8 cellular contexts compared by ENCODE assay signal in the genomic region with DNA sequence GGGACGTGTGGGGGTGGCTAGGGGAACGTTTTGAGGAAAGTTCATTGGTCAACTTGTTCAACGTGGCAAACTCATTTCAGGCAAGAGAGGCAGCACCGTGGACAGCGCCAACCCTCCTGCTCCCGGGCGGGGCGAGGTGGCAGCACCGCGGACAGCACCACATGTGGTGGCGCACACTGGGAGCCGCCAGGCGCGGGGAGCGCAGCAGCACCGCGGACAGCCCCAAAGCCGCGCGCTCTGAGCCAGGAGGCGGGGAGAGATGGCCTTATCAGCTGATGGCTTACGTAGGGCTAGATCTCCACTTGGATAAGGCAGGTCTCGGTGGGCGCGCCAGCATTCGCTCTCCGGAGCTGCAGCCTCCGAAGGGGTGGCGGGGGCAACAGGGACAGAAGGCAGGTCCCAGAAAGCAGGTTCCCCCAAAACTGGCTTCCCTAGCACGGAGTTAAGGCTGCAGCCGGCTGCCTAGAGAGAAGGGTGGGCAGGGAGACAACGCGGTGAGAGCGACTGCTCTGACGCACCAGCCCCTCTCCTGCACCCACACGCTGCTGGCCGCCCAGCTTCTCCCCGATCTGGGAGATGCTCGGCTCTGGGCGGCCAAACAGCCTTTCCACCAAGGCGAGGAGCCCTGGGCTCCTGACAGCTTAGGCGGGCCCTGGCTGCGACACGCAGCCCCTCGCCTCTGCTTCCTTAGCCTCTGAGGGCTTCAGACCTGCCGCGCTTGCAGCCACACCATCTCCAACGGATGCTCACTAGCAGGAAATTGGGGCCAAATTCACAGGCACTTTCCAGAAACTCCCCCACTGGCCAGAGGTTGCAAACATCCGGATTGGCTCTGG. TPM values are rescaled to one million over a fixed set of nuclear protein-coding genes. Genes with fewer than 3 reads are reported as not detected.
DNase-seq lines count a peak whose midpoint lies in the region; ATAC-seq and TF ChIP-seq lines count a peak whose summit lies in the region.

TSS of gene HTR5A (plus strand) at position 333 of the 836 bp plus-strand sequence. CDS start 576 bp downstream, outside the sequence.

- no peak within 1 kb of the TSS for H3K27ac ChIP-seq in BLaER1 treated with 17β-estradiol and CSF1 and Interleukin-3, amounts not matched to agents 10 nM and 100 nM
- H3K27ac ChIP-seq in SK-N-SH (ENCODE audit: low read depth in 2 of 2, low read length in 1 of 2) = no peak within 1 kb of the TSS

- WGBS in SK-N-SH (ENCODE audit: low lambda C conversion rate) = 2% methylated on average over 27 of the region's 49 CpGs

- no peak for TF ChIP-seq RAD21 in SK-N-SH (IDR thresholded peaks at IDR 0.05; ENCODE audit: low read length)

- TF ChIP-seq EP300 in SK-N-SH (IDR thresholded peaks at IDR 0.05; ENCODE audit: borderline replicate concordance in 1 of 2, low read depth in 1 of 2, low read length in 1 of 2) = no peak

- H3K27ac Mint-ChIP-seq in activated naive CD8-positive, alpha-beta T cell treated with anti-CD3 and anti-CD28 coated beads for 36 hours = no peak within 1 kb of the TSS
- peak within 1 kb of the TSS; percentile 24 for H3K27ac Mint-ChIP-seq in progenitor cell of endocrine pancreas

- no peaks in the 10 kb centered on the region for H3K36me3 Mint-ChIP-seq in activated naive CD8-positive, alpha-beta T cell treated with anti-CD3 and anti-CD28 coated beads for 36 hours
- H3K36me3 Mint-ChIP-seq in progenitor cell of endocrine pancreas (ENCODE audit: insufficient read depth) = no peaks in the 10 kb centered on the region

- no peak within 1 kb of the TSS for H2AFZ ChIP-seq in SK-N-SH (ENCODE audit: low read depth)

- H3K9me3 ChIP-seq in BLaER1 treated with 17β-estradiol and CSF1 and Interleukin-3, amounts not matched to agents 10 nM and 100 nM (replicated peaks in 1 of 11) = no peaks in the 10 kb centered on the region
- no peaks in the 10 kb centered on the region for H3K9me3 ChIP-seq in SK-N-SH

- H3K9ac ChIP-seq in BLaER1 treated with 17β-estradiol and CSF1 and Interleukin-3, amounts not matched to agents 10 nM and 100 nM = no peak within 1 kb of the TSS
- no peak within 1 kb of the TSS for H3K9ac ChIP-seq in SK-N-SH

- H3K4me3 Mint-ChIP-seq in activated naive CD8-positive, alpha-beta T cell treated with anti-CD3 and anti-CD28 coated beads for 36 hours = no peak within 1 kb of the TSS
- H3K4me3 Mint-ChIP-seq in progenitor cell of endocrine pancreas (ENCODE audit: low read depth) = no peak within 1 kb of the TSS

- POLR2A ChIA-PET in SK-N-SH (lab: Yijun Ruan, JAX) = no interaction called here

- H3K4me1 Mint-ChIP-seq in activated naive CD8-positive, alpha-beta T cell treated with anti-CD3 and anti-CD28 coated beads for 36 hours = no peaks in the 10 kb centered on the region
- H3K4me1 Mint-ChIP-seq in progenitor cell of endocrine pancreas (ENCODE audit: low read depth) = no peaks in the 10 kb centered on the region

- H3K27me3 ChIP-seq in BLaER1 treated with 17β-estradiol and CSF1 and Interleukin-3, amounts not matched to agents 10 nM and 100 nM = peaks cover 0 to 15% (median 8%) of the 10 kb centered on the region in 11 experiments; a peak in 15 of 22 replicates
- H3K27me3 ChIP-seq in SK-N-SH (ENCODE audit: insufficient read depth) = peaks cover 17% of the 10 kb centered on the region; the same call in 1 of the 2 replicates

- TF ChIP-seq CTCF in SK-N-SH (IDR thresholded peaks at IDR 0.05) (no peak), progenitor cell of endocrine pancreas (IDR thresholded peaks at IDR 0.05; ENCODE audit: unreplicated experiment) (peak; percentile 7)

- intact Hi-C loops in Right ventricle myocardium superior (cut with DNase I) = no loop called here

- no peaks in the 10 kb centered on the region for H3K9me2 ChIP-seq in SK-N-SH

- peaks cover 3% of the 10 kb centered on the region for H3K9me3 Mint-ChIP-seq in activated naive CD8-positive, alpha-beta T cell treated with anti-CD3 and anti-CD28 coated beads for 36 hours
- H3K9me3 Mint-ChIP-seq in progenitor cell of endocrine pancreas (ENCODE audit: low read depth) = no peaks in the 10 kb centered on the region

- no peaks in the 10 kb centered on the region for H3K79me2 ChIP-seq in SK-N-SH (ENCODE audit: insufficient read depth)

- H3K4me2 ChIP-seq in BLaER1 treated with 17β-estradiol and CSF1 and Interleukin-3, amounts not matched to agents 10 nM and 100 nM = peak within 1 kb of the TSS; percentile 15 to 64 (median 47); a peak in 16 of 22 replicates
- peak within 1 kb of the TSS; percentile 59; the same call in 1 of the 2 replicates for H3K4me2 ChIP-seq in SK-N-SH

- DNase-seq in SK-N-SH (peak; percentile 70), Right ventricle myocardium superior (peak; percentile 87), progenitor cell of endocrine pancreas (ENCODE audit: low spot score, unreplicated experiment) (peak; percentile 94), ureter (ENCODE audit: low spot score) (peak; percentile 78)
- peak; percentile 86 for DNase-seq in activated naive CD8-positive, alpha-beta T cell treated with anti-CD3 and anti-CD28 coated beads for 36 hours

- CTCF ChIA-PET in SK-N-SH (lab: Yijun Ruan, JAX) = interaction anchor here (0.6 to 2.2 kb wide), 3 partner anchors 21 to 274 kb away, joined by 3 to 7 read pairs (median 3); no protein-coding TSS in a partner anchor

- ATAC-seq in GM19351 (IDR thresholded peaks at IDR 0.05; ENCODE audit: unreplicated experiment) (peak; percentile 99), HG03432 (IDR thresholded peaks at IDR 0.05; ENCODE audit: unreplicated experiment) (peak; percentile 99), Right ventricle myocardium superior (ENCODE audit: poor library complexity) (peak; percentile 95)

- H3K27me3 Mint-ChIP-seq in activated naive CD8-positive, alpha-beta T cell treated with anti-CD3 and anti-CD28 coated beads for 36 hours = peaks cover 64% of the 10 kb centered on the region
- peaks cover 41% of the 10 kb centered on the region for H3K27me3 Mint-ChIP-seq in progenitor cell of endocrine pancreas

- no peak within 1 kb of the TSS for H3K4me3 ChIP-seq in BLaER1 treated with 17β-estradiol and CSF1 and Interleukin-3, amounts not matched to agents 10 nM and 100 nM
- no peak within 1 kb of the TSS for H3K4me3 ChIP-seq in SK-N-SH (ENCODE audit: low read depth in 2 of 2, low read length in 1 of 2)

- H4K20me1 ChIP-seq in BLaER1 treated with 17β-estradiol and CSF1 and Interleukin-3, amounts not matched to agents 10 nM and 100 nM = peaks cover 0 to 11% (median 5%) of the 10 kb centered on the region in 11 experiments; a peak in 6 of 22 replicates
- no peaks in the 10 kb centered on the region; the same call in 1 of the 2 replicates for H4K20me1 ChIP-seq in SK-N-SH (ENCODE audit: insufficient read depth)

- no peaks in the 10 kb centered on the region for H3F3A ChIP-seq in SK-N-SH (replicated peaks; ENCODE audit: insufficient read depth)

- peaks cover 0 to 20% (median 2%) of the 10 kb centered on the region in 10 experiments; a peak in 10 of 20 replicates for H3K4me1 ChIP-seq in BLaER1 treated with 17β-estradiol and CSF1 and Interleukin-3, amounts not matched to agents 10 nM and 100 nM
- no peaks in the 10 kb centered on the region for H3K4me1 ChIP-seq in SK-N-SH (ENCODE audit: control insufficient read depth in 1 of 2, insufficient read depth in 2 of 2, low read depth in 1 of 2, low read length in 1 of 2)

- no peaks in the 10 kb centered on the region for H3K36me3 ChIP-seq in BLaER1 treated with 17β-estradiol and CSF1 and Interleukin-3, amounts not matched to agents 10 nM and 100 nM
- no peaks in the 10 kb centered on the region for H3K36me3 ChIP-seq in SK-N-SH (replicated peaks in 1 of 2; ENCODE audit: control insufficient read depth in 1 of 2, insufficient read depth in 2 of 2, low read length in 1 of 2)

TF ChIP-seq in SK-N-SH, 30 proteins besides CTCF, POLR2A, EP300 and RAD21 (continues in another document):
- TF ChIP-seq GATA2 (CRISPR knock-in tag; IDR thresholded peaks at IDR 0.05) (no peak), RXRA (IDR thresholded peaks at IDR 0.05; ENCODE audit: borderline replicate concordance, low read depth) (no peak), MEF2A (IDR thresholded peaks at IDR 0.05; ENCODE audit: borderline replicate concordance, low read depth) (no peak), EZH2phosphoT487 (IDR thresholded peaks at IDR 0.05; ENCODE audit: borderline replicate concordance, low read depth) (no peak), SIN3A (IDR thresholded peaks at IDR 0.05; ENCODE audit: borderline replicate concordance, low read depth, low read length) (peak; percentile 100), REST (IDR thresholded peaks at IDR 0.05; ENCODE audit: low read depth, low read length) (peak; percentile 100), TCF12 (IDR thresholded peaks at IDR 0.05) (peak; percentile 48; the same call in 1 of the 2 replicates)

RNA-seq across cellular contexts. Expression of gene HTR5A, which starts in this region (rescaled TPM):
- polyA plus RNA-seq in SK-N-SH (2012; rRNA removed) = not detected in 2 replicates
- polyA plus RNA-seq in SK-N-SH (2012; cell fraction: cytosol; rRNA removed) = not detected in 2 replicates
- polyA plus RNA-seq in SK-N-SH (2012; cell fraction: nucleus; rRNA removed) = not detected in 2 replicates
- total RNA-seq in activated naive CD8-positive, alpha-beta T cell treated with anti-CD3 and anti-CD28 coated beads for 36 hours = not detected
- total RNA-seq in Right ventricle myocardium superior = not detected
- not detected in 2 replicates for total RNA-seq in progenitor cell of endocrine pancreas
- total RNA-seq in ureter = not detected

Comparison
In these comparisons a context has a peak if more than half of its experiments do, and no peak if none do; other contexts are left out.
1. Peak in DNase-seq and H3K4me2 ChIP-seq in SK-N-SH; RNA of the gene not detected or under 1 TPM.
2. Peak in DNase-seq in activated naive CD8-positive, alpha-beta T cell treated with anti-CD3 and anti-CD28 coated beads for 36 hours; RNA of the gene not detected or under 1 TPM.
3. Peak in DNase-seq and ATAC-seq in Right ventricle myocardium superior; RNA of the gene not detected or under 1 TPM.
4. Peak in DNase-seq in progenitor cell of endocrine pancreas; RNA of the gene not detected or under 1 TPM.
5. Peak in DNase-seq in ureter; RNA of the gene not detected or under 1 TPM.